8 cellular contexts compared by ENCODE assay signal in genomic region chr4:42656986-42657792, GRCh38. TPM values are rescaled to one million over a fixed set of nuclear protein-coding genes. Genes with fewer than 3 reads are reported as not detected.
DNase-seq lines count a peak whose midpoint lies in the region; ATAC-seq lines count a peak whose summit lies in the region.

ATP8A1 (minus strand) TSS chr4:42657105; CDS start chr4:42656873, 232 bp downstream.

- DNase-seq in NCI-H2081 (lab: John Stamatoyannopoulos, UW) (peak; percentile 93), T-helper 9 cell (peak; percentile 92), astrocyte of the hippocampus (ENCODE audit: low read depth, low spot score) (peak; percentile 96), hippocampal formation (lab: John Stamatoyannopoulos, UW) (peak; percentile 91 to 96), renal cortical epithelial cell (ENCODE audit: low read depth) (peak; percentile 60), aorta (peak; percentile 95 to 97)

- intact Hi-C loops in aorta (cut with DNase I): no loop called here

- H3K4me3 ChIP-seq in aorta (ENCODE audit: low read length in 2 of 2): peak within 1 kb of the TSS; percentile 75 to 78

- no peaks in the 10 kb centered on the region for H3K36me3 ChIP-seq in aorta (ENCODE audit: control insufficient read depth in 1 of 2, insufficient read depth in 2 of 2, low read length in 1 of 2)

- H3K9me3 ChIP-seq in aorta (ENCODE audit: control insufficient read depth, low read length): no peaks in the 10 kb centered on the region

- 0% methylated on average over 44 to 68 of the region's 68 CpGs for WGBS in aorta, 2 donors

- ATAC-seq in GM18517 (IDR thresholded peaks at IDR 0.05; ENCODE audit: unreplicated experiment) (peak; percentile 63), HG03039 (IDR thresholded peaks at IDR 0.05; ENCODE audit: unreplicated experiment) (peak; percentile 67), aorta (ENCODE audit: low FRiP score) (peak; percentile 98)

- H3K27ac ChIP-seq in aorta (ENCODE audit: low read depth in 1 of 2, low read length in 2 of 2): peak within 1 kb of the TSS in 1 of 2 donors; percentile 72

- no peaks in the 10 kb centered on the region for H3K27me3 ChIP-seq in aorta (ENCODE audit: control insufficient read depth in 1 of 2, insufficient read depth in 2 of 2, low read length in 1 of 2)

- no peaks in the 10 kb centered on the region for H3K4me1 ChIP-seq in aorta (ENCODE audit: control insufficient read depth in 1 of 2, insufficient read depth in 2 of 2, low read length in 2 of 2)

RNA-seq across cellular contexts. Expression of gene ATP8A1, which starts in this region (rescaled TPM):
- total RNA-seq in renal cortical epithelial cell: 4.0 and 38.4 TPM in 2 replicates
- 10 to 100 TPM; 11.6 to 13.2 TPM for total RNA-seq in aorta
- polyA plus RNA-seq in aorta: 1 to 10 TPM in 1 of 2 donors, under 1 TPM in 1; 0.38 to 1.8 TPM
